Comparison of ENCODE assay signal across 14 cellular contexts in the genomic region with DNA sequence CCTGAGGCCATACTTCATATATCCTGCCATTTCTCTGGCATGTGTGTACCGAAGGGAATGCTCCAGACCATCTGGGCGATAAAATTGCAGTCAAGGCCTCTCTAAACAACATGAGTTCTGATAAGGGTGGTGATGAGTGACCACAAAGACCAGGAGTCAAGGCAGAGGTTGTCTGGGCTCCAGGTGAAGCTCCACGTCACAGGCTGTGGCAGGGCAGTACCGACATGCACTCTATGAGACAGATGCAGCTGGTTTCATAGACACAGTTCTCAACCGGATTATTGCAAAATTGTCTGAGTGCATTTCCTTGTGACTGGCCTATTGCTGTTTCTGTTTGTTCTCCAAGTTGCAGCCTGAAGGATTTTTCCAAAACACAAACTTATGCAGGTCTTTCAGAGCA.
"Had no signal": no experiment of that assay in that cellular context is flagged by ENCODE, and none has a peak within 500 bp of the region (broad histone marks: within the 10 kb centered on the region; RNA-seq: fewer than 3 reads in every experiment).

No MANE protein-coding gene starts in this region.

- FAIRE-seq: endometrium, small intestine had no signal

- ATAC-seq: body of pancreas; lower lobe of right lung; stimulated activated effector memory CD8-positive, alpha-beta T cell treated with anti-CD3 and anti-CD28 coated beads, Interleukin-12 subunit alpha, Interleukin-12 subunit beta, amount 100 ng/mL, for 72 hours had no signal

- DNase-seq: activated CD4-positive, alpha-beta T cell treated with anti-CD3 and anti-CD28 coated beads, Interleukin-2, amount 50 U/mL, for 1 hour; activated naive CD4-positive, alpha-beta T cell treated with anti-CD3 and anti-CD28 coated beads, Interleukin-2, amount 50 U/mL, for 16 hours; adrenal gland; body of pancreas; cerebellar nuclear complex; dorsolateral prefrontal cortex; lower lobe of right lung; naive thymus-derived CD4-positive, alpha-beta T cell; small intestine; transverse colon had no signal

- H3K4me3 ChIP-seq: adrenal gland, body of pancreas, dorsolateral prefrontal cortex, lower lobe of right lung, right atrium auricular region, transverse colon had no signal

- H3K27ac ChIP-seq: adrenal gland, body of pancreas, dorsolateral prefrontal cortex, lower lobe of right lung, neutrophil, right atrium auricular region, transverse colon had no signal

- H3K4me1 ChIP-seq: adrenal gland had no signal

- H3K9me3 ChIP-seq: adrenal gland, body of pancreas, lower lobe of right lung, neutrophil, right atrium auricular region, transverse colon had no signal

- H3K27me3 ChIP-seq: adrenal gland, body of pancreas, right atrium auricular region, transverse colon had no signal

- H3K36me3 ChIP-seq: adrenal gland, lower lobe of right lung, neutrophil, right atrium auricular region, transverse colon had no signal
